13 cellular contexts compared by ENCODE assay signal in genomic region chr10:79103078-79103477, GRCh38. TPM values are rescaled to one million over a fixed set of nuclear protein-coding genes. Genes with fewer than 3 reads are reported as not detected.
A peak's percentile ranks its signal among the peaks of the same experiment; 100 is the strongest.
DNase-seq lines count a peak whose midpoint lies in the region; ATAC-seq and TF ChIP-seq lines count a peak whose summit lies in the region.
"Had no signal": no experiment of that assay in that cellular context is flagged by ENCODE, and none has a peak within 500 bp of the region (broad histone marks: within the 10 kb centered on the region; RNA-seq: fewer than 3 reads in every experiment).

No MANE protein-coding gene starts in this region.

- ATAC-seq in right cardiac atrium: no peak
- ATAC-seq in stimulated activated effector memory CD8-positive, alpha-beta T cell treated with anti-CD3 and anti-CD28 coated beads, Interleukin-12 subunit alpha, Interleukin-12 subunit beta, amount 100 ng/mL, for 72 hours: no peak
- no peak for ATAC-seq in HG02759 (IDR thresholded peaks at IDR 0.05; ENCODE audit: unreplicated experiment)
- no peak for ATAC-seq in GM18502 (IDR thresholded peaks at IDR 0.05; ENCODE audit: poor library complexity, unreplicated experiment)

- intact Hi-C loops in right cardiac atrium (cut with DNase I): no loop called here

- H3K9me3 ChIP-seq in WERI-Rb-1 (ENCODE audit: severe bottlenecking) (no peaks in the 10 kb centered on the region), right cardiac atrium (ENCODE audit: control insufficient read depth, low read length) (no peaks in the 10 kb centered on the region)
- H3K9me3 ChIP-seq: Caco-2, SK-N-SH had no signal

- H3K27me3 ChIP-seq in WERI-Rb-1 (ENCODE audit: insufficient read depth, low read depth, severe bottlenecking) (no peaks in the 10 kb centered on the region), right cardiac atrium (ENCODE audit: control insufficient read depth, insufficient read depth) (no peaks in the 10 kb centered on the region)

- no peak overlapping the region for H3K4me3 Mint-ChIP-seq in stimulated activated effector memory CD8-positive, alpha-beta T cell treated with anti-CD3 and anti-CD28 coated beads, Interleukin-12 subunit alpha, Interleukin-12 subunit beta, amount 100 ng/mL, for 72 hours
- H3K4me3 Mint-ChIP-seq: activated T-helper 1 cell treated with anti-CD3 and anti-CD28 coated beads, Interleukin-12 subunit alpha, Interleukin-12 subunit beta, Interleukin-2, Interleukin-4 antibody, amounts not matched to agents 30 ng/mL and 10 ng/mL and 1 ng/mL, durations not matched to agents 14 hours and 24 hours and 36 hours had no signal

- DNase-seq in GF-D8 (lab: John Stamatoyannopoulos, UW) (peak; percentile 29), WERI-Rb-1 (no peak), right cardiac atrium (no peak), Ammon's horn (ENCODE audit: low spot score) (no peak), HuH-7.5 (ENCODE audit: low spot score) (no peak)
- no peak for DNase-seq in stimulated activated effector memory CD8-positive, alpha-beta T cell treated with anti-CD3 and anti-CD28 coated beads, Interleukin-12 subunit alpha, Interleukin-12 subunit beta, amount 100 ng/mL, for 72 hours (ENCODE audit: low spot score in 2 of 2)
- DNase-seq: Caco-2, retina had no signal

- peaks cover 65% of the 10 kb centered on the region for H3K4me1 ChIP-seq in right cardiac atrium (ENCODE audit: control insufficient read depth, insufficient read depth, low read length)

- 63% methylated on average over 13 of the region's 13 CpGs for WGBS in right cardiac atrium

- no peaks in the 10 kb centered on the region for H3K36me3 Mint-ChIP-seq in stimulated activated effector memory CD8-positive, alpha-beta T cell treated with anti-CD3 and anti-CD28 coated beads, Interleukin-12 subunit alpha, Interleukin-12 subunit beta, amount 100 ng/mL, for 72 hours

- H3K4me3 ChIP-seq in WERI-Rb-1 (ENCODE audit: low read depth, low read length) (no peak overlapping the region), right cardiac atrium (ENCODE audit: low read length) (no peak overlapping the region)

- H3K9me3 Mint-ChIP-seq in stimulated activated effector memory CD8-positive, alpha-beta T cell treated with anti-CD3 and anti-CD28 coated beads, Interleukin-12 subunit alpha, Interleukin-12 subunit beta, amount 100 ng/mL, for 72 hours: no peaks in the 10 kb centered on the region
- H3K9me3 Mint-ChIP-seq: activated T-helper 1 cell treated with anti-CD3 and anti-CD28 coated beads, Interleukin-12 subunit alpha, Interleukin-12 subunit beta, Interleukin-2, Interleukin-4 antibody, amounts not matched to agents 30 ng/mL and 10 ng/mL and 1 ng/mL, durations not matched to agents 14 hours and 24 hours and 36 hours had no signal

- H3K36me3 ChIP-seq in WERI-Rb-1: no peaks in the 10 kb centered on the region

- H3K27ac ChIP-seq in WERI-Rb-1: peak overlapping the region; percentile 88
- H3K27ac ChIP-seq in right cardiac atrium (ENCODE audit: low read length): peak overlapping the region; percentile 14
- H3K27ac ChIP-seq: epithelial cell of prostate had no signal

- no peak for TF ChIP-seq CTCF in WERI-Rb-1 (IDR thresholded peaks at IDR 0.05; ENCODE audit: low read depth, low read length)

- H3K4me1 Mint-ChIP-seq in stimulated activated effector memory CD8-positive, alpha-beta T cell treated with anti-CD3 and anti-CD28 coated beads, Interleukin-12 subunit alpha, Interleukin-12 subunit beta, amount 100 ng/mL, for 72 hours: peaks cover 76% of the 10 kb centered on the region

- peak overlapping the region; percentile 61 for H3K27ac Mint-ChIP-seq in stimulated activated effector memory CD8-positive, alpha-beta T cell treated with anti-CD3 and anti-CD28 coated beads, Interleukin-12 subunit alpha, Interleukin-12 subunit beta, amount 100 ng/mL, for 72 hours
- H3K27ac Mint-ChIP-seq: activated T-helper 1 cell treated with anti-CD3 and anti-CD28 coated beads, Interleukin-12 subunit alpha, Interleukin-12 subunit beta, Interleukin-2, Interleukin-4 antibody, amounts not matched to agents 30 ng/mL and 10 ng/mL and 1 ng/mL, durations not matched to agents 14 hours and 24 hours and 36 hours had no signal

RNA-seq across cellular contexts. Expression of gene ZMIZ1, which starts 34.3 kb away (rescaled TPM):
- 10 to 100 TPM; 67.4 to 83.1 (median 72.9) TPM for total RNA-seq in right cardiac atrium
- 38.0 TPM for polyA plus RNA-seq in right cardiac atrium
